19 cellular contexts compared by ENCODE assay signal in the genomic region with DNA sequence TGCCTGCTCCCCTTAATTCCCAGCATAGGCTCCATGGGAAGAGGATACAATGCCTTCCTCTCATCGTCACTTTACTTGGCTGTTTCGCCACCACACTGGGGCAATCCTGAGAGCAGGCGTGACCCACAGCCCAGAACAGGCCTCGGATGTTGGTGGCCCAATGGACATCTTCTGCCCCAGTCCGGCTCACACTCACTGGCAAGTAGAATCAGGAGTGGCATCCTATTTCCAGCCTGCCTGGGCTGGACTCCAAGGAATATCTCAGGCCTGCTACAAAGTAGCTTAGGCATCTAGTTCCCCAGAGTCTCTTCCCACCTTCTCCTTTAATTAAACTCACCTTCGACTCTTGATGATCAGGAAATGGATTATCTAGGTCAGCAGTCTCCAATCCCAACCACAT.
DNase-seq lines count a peak whose midpoint lies in the region; ATAC-seq, FAIRE-seq and TF ChIP-seq lines count a peak whose summit lies in the region.
"Had no signal": no experiment of that assay in that cellular context is flagged by ENCODE, and none has a peak within 500 bp of the region (broad histone marks: within the 10 kb centered on the region; RNA-seq: fewer than 3 reads in every experiment).

No MANE protein-coding gene starts in this region.

- H3K27ac ChIP-seq in heart left ventricle (no peak overlapping the region), right atrium auricular region (no peak overlapping the region), testis (no peak overlapping the region), HepG2 (ENCODE audit: extremely low read length, insufficient read depth, low read length) (no peak overlapping the region)
- H3K27ac ChIP-seq: A549, C4-2B, GM23248, KMS-11 had no signal

- no peak for TF ChIP-seq RAD21 in HepG2 (CRISPR knock-in tag; IDR thresholded peaks at IDR 0.05)

- in situ Hi-C loops in HepG2 (cut with HindIII; ENCODE audit: extremely low pct_ligation_motif_present, low pct_unique_long_range_greater_than_20kb): no loop called here

- intact Hi-C loops in heart left ventricle (cut with DNase I) (no loop called here), testis (cut with DNase I; ENCODE audit: low total_unique reads) (no loop called here), HepG2 (cut with micrococcal nuclease; ENCODE audit: unreplicated experiment) (no loop called here)

- ATAC-seq in heart left ventricle: peak in 3 of 4 donors; percentile 56 to 68 (median 59)
- ATAC-seq in T-cell (replicated peaks in 1 of 4): no peak
- no peak for ATAC-seq in HepG2
- ATAC-seq: A549, PC-3 had no signal

- H3K36me3 ChIP-seq in heart left ventricle (no peaks in the 10 kb centered on the region), right atrium auricular region (no peaks in the 10 kb centered on the region), testis (ENCODE audit: low read depth, missing control alignments) (no peaks in the 10 kb centered on the region), HepG2 (replicated peaks in 1 of 2; ENCODE audit: control insufficient read depth in 1 of 2, insufficient read depth in 2 of 2, low read length in 2 of 2) (no peaks in the 10 kb centered on the region)

- H3K4me1 ChIP-seq in heart left ventricle (peaks cover 0 to 6% (median 0%) of the 10 kb centered on the region in 12 donors), right atrium auricular region (peaks cover 0 to 7% of the 10 kb centered on the region in 2 donors), testis (peaks cover 16% of the 10 kb centered on the region), HepG2 (ENCODE audit: insufficient read depth, low read length) (no peaks in the 10 kb centered on the region)
- H3K4me1 ChIP-seq: A549 had no signal

- peaks cover 0 to 44% (median 6%) of the 10 kb centered on the region in 9 donors for H3K27me3 ChIP-seq in heart left ventricle
- H3K27me3 ChIP-seq in right atrium auricular region: no peaks in the 10 kb centered on the region
- H3K27me3 ChIP-seq in testis: no peaks in the 10 kb centered on the region
- H3K27me3 ChIP-seq in HepG2 (ENCODE audit: control insufficient read depth in 1 of 2, insufficient read depth in 2 of 2, low read length in 2 of 2): peaks cover 0 to 16% of the 10 kb centered on the region in 2 experiments; a peak in 3 of 5 replicates

- no peaks in the 10 kb centered on the region for H4K20me1 ChIP-seq in HepG2 (ENCODE audit: insufficient read depth, low read length)

- H3K27ac Mint-ChIP-seq in T-cell: peak overlapping the region; percentile 2 to 11
- peak overlapping the region; percentile 80 to 98 (median 94) for H3K27ac Mint-ChIP-seq in immature natural killer cell

- TF ChIP-seq CTCF in heart left ventricle (IDR thresholded peaks at IDR 0.05) (no peak), right atrium auricular region (IDR thresholded peaks at IDR 0.05) (no peak), testis (IDR thresholded peaks at IDR 0.05) (no peak), HepG2 (CRISPR knock-in tag; IDR thresholded peaks at IDR 0.05) (no peak)

- no peak for FAIRE-seq in HepG2 (lab: Jason Lieb, UNC)
- FAIRE-seq: A549 had no signal

- no peak overlapping the region for H3K4me3 ChIP-seq in heart left ventricle
- no peak overlapping the region for H3K4me3 ChIP-seq in right atrium auricular region
- H3K4me3 ChIP-seq in testis: no peak overlapping the region
- no peak overlapping the region for H3K4me3 ChIP-seq in HepG2 (replicated peaks in 1 of 3; ENCODE audit: insufficient read depth in 1 of 3, low read depth in 2 of 3, low read length in 3 of 3)
- H3K4me3 ChIP-seq: A549, GM23248 had no signal

- CTCF ChIA-PET in T-cell (lab: Charles Lee) (no interaction called here), HepG2 (lab: Yijun Ruan, JAX; ENCODE audit: low intra/inter-chr PET ratio, low total read pairs) (no interaction called here)

- 63 to 80% (median 72%) methylated on average over 6 of the region's 6 CpGs for WGBS in heart left ventricle, 4 donors
- WGBS in testis, 2 donors: 64 to 89% methylated on average over 6 of the region's 6 CpGs
- 6% methylated on average over 5 of the region's 6 CpGs for WGBS in HepG2 (ENCODE audit: low lambda C conversion rate)

- H3K9me3 ChIP-seq in heart left ventricle: no peaks in the 10 kb centered on the region
- no peaks in the 10 kb centered on the region for H3K9me3 ChIP-seq in right atrium auricular region
- H3K9me3 ChIP-seq in testis: no peaks in the 10 kb centered on the region
- no peaks in the 10 kb centered on the region for H3K9me3 ChIP-seq in HepG2 (ENCODE audit: low read length)
- H3K9me3 ChIP-seq: A549 had no signal

- H3K4me3 Mint-ChIP-seq in T-cell: no peak overlapping the region
- peak overlapping the region in 2 of 5 donors; percentile 74 to 77 for H3K4me3 Mint-ChIP-seq in immature natural killer cell

- H3K9ac ChIP-seq in HepG2 (ENCODE audit: insufficient read depth, low read depth, low read length): no peak overlapping the region
- H3K9ac ChIP-seq: GM23248, KMS-11 had no signal

- H2AFZ ChIP-seq in HepG2 (ENCODE audit: low read length): no peak overlapping the region
- H2AFZ ChIP-seq: GM23248 had no signal

- no TSS peak for BruUV-seq in HepG2 (replicated peaks; lab: Mats Ljungman, UMichigan)

- TF ChIP-seq EP300 in HepG2 (IDR thresholded peaks at IDR 0.05; ENCODE audit: low read depth in 2 of 2, low read length in 2 of 2) (no peak), HepG2 (CRISPR knock-in tag; IDR thresholded peaks at IDR 0.05; ENCODE audit: borderline replicate concordance) (no peak)

- H3K79me2 ChIP-seq in HepG2 (ENCODE audit: insufficient read depth, low read length): no peaks in the 10 kb centered on the region

- peak in 2 of 5 donors; percentile 9 to 49 for DNase-seq in heart left ventricle
- no peak for DNase-seq in right atrium auricular region (ENCODE audit: low spot score)
- DNase-seq in T-cell: no peak
- DNase-seq in immature natural killer cell: no peak
- peak; percentile 82 for DNase-seq in testis
- no peak for DNase-seq in HepG2 (ENCODE audit: low spot score)
- DNase-seq in anterior cingulate cortex (lab: John Stamatoyannopoulos, UW): no peak
- DNase-seq: COR-L47, DMS 273 treated with DMSO at 0.1 percent for 48 hours, DND-41, GM23248, HCEC 1CT, NCI-H187, NCI-H526, PC-3, RPMI8226 had no signal

- no peaks in the 10 kb centered on the region for H3K36me3 Mint-ChIP-seq in T-cell
- peaks cover 0 to 7% (median 0%) of the 10 kb centered on the region in 3 donors for H3K36me3 Mint-ChIP-seq in immature natural killer cell

- H3K9me3 Mint-ChIP-seq in T-cell: no peaks in the 10 kb centered on the region
- no peaks in the 10 kb centered on the region for H3K9me3 Mint-ChIP-seq in immature natural killer cell

- H3K27me3 Mint-ChIP-seq in T-cell (peaks cover 0 to 9% of the 10 kb centered on the region in 2 donors), immature natural killer cell (ENCODE audit: low read depth in 3 of 3) (peaks cover 5 to 7% (median 6%) of the 10 kb centered on the region in 3 donors)

- POLR2A ChIA-PET in T-cell (lab: Charles Lee): no interaction called here
- POLR2A ChIA-PET in HepG2 (lab: Yijun Ruan, JAX): no interaction called here

- H3K4me2 ChIP-seq in HepG2 (ENCODE audit: low read depth, low read length): no peak overlapping the region
- H3K4me2 ChIP-seq: A549, KMS-11 had no signal

- H3K4me1 Mint-ChIP-seq in T-cell: peaks cover 16 to 20% (median 19%) of the 10 kb centered on the region in 3 donors
- H3K4me1 Mint-ChIP-seq in immature natural killer cell: peaks cover 35 to 36% of the 10 kb centered on the region in 2 donors

- TF ChIP-seq POLR2A in heart left ventricle (IDR thresholded peaks at IDR 0.05) (no peak), testis (IDR thresholded peaks at IDR 0.05) (no peak), HepG2 (IDR thresholded peaks at IDR 0.05; ENCODE audit: insufficient read depth in 1 of 2, low read depth in 2 of 2, low read length in 2 of 2) (no peak)

TF ChIP-seq in HepG2, 621 proteins besides CTCF, POLR2A, EP300 and RAD21:
- TF ChIP-seq KLF13 (CRISPR knock-in tag; IDR thresholded peaks at IDR 0.05) (no peak), RXRA (CRISPR knock-in tag; IDR thresholded peaks at IDR 0.05) (no peak), SUZ12 (IDR thresholded peaks at IDR 0.05; ENCODE audit: low read depth, low read length) (no peak)
- TF ChIP-seq, protein P1, sequence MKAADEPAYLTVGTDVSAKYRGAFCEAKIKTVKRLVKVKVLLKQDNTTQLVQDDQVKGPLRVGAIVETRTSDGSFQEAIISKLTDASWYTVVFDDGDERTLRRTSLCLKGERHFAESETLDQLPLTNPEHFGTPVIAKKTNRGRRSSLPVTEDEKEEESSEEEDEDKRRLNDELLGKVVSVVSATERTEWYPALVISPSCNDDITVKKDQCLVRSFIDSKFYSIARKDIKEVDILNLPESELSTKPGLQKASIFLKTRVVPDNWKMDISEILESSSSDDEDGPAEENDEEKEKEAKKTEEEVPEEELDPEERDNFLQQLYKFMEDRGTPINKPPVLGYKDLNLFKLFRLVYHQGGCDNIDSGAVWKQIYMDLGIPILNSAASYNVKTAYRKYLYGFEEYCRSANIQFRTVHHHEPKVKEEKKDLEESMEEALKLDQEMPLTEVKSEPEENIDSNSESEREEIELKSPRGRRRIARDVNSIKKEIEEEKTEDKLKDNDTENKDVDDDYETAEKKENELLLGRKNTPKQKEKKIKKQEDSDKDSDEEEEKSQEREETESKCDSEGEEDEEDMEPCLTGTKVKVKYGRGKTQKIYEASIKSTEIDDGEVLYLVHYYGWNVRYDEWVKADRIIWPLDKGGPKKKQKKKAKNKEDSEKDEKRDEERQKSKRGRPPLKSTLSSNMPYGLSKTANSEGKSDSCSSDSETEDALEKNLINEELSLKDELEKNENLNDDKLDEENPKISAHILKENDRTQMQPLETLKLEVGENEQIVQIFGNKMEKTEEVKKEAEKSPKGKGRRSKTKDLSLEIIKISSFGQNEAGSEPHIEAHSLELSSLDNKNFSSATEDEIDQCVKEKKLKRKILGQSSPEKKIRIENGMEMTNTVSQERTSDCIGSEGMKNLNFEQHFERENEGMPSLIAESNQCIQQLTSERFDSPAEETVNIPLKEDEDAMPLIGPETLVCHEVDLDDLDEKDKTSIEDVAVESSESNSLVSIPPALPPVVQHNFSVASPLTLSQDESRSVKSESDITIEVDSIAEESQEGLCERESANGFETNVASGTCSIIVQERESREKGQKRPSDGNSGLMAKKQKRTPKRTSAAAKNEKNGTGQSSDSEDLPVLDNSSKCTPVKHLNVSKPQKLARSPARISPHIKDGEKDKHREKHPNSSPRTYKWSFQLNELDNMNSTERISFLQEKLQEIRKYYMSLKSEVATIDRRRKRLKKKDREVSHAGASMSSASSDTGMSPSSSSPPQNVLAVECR (CRISPR knock-in tag; IDR thresholded peaks at IDR 0.05; ENCODE audit: borderline replicate concordance): no peak
- TF ChIP-seq, protein P2, sequence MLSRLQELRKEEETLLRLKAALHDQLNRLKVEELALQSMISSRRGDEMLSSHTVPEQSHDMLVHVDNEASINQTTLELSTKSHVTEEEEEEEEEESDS (CRISPR knock-in tag; IDR thresholded peaks at IDR 0.05; ENCODE audit: borderline replicate concordance): no peak

Comparison
In these comparisons a context has a peak if more than half of its experiments do, and no peak if none do; other contexts are left out.
1. ATAC-seq: peak in heart left ventricle (3 of 4); none in T-cell (0 of 4) and HepG2 (single experiment).